2 cellular contexts compared by ENCODE assay signal in the genomic region with DNA sequence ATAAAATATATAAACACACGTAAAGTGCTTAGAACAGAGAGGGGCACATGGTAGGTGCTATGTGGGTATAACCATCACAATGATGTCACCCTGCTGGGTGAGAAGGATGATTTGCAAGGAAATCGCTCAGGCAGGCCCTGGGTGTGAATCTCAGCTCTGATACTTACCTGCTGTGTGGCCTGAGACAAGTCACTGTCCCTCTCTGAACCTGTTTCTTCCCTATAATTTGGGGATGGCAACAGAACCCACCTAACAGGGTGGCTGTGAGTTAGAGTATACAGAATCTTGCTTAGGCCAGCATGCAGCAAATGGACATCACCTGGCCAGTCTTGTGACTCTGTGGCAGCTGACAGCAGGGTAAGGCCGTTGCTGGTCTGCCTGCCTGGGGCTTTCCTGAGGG.
A peak's percentile ranks its signal among the peaks of the same experiment; 100 is the strongest.
TF ChIP-seq lines count a peak whose summit lies in the region.

No MANE protein-coding gene starts in this region.

TF ChIP-seq in HEK293, 187 proteins besides CTCF, POLR2A, EP300 and RAD21:
- TF ChIP-seq ZBTB17 (tag by site-specific recombination; IDR thresholded peaks at IDR 0.05): no peak
- peak; percentile 92 for TF ChIP-seq ZNF768 (tag by site-specific recombination; IDR thresholded peaks at IDR 0.05)

TF ChIP-seq in K562, 482 proteins besides CTCF, POLR2A, EP300 and RAD21:
- TF ChIP-seq POLR3G (IDR thresholded peaks at IDR 0.05; ENCODE audit: extremely low read depth, insufficient read length, insufficient replicate concordance) (no peak), PML (IDR thresholded peaks at IDR 0.05; ENCODE audit: low read length) (no peak), ZNF707 (CRISPR knock-in tag; conservative IDR thresholded peaks at IDR 0.05) (no peak), THRAP3 (IDR thresholded peaks at IDR 0.05; ENCODE audit: borderline replicate concordance) (no peak), BCOR (IDR thresholded peaks at IDR 0.05) (peak; percentile 78; the same call in 1 of the 2 replicates), ZNF551 (CRISPR knock-in tag; IDR thresholded peaks at IDR 0.05) (no peak), PHF8 (IDR thresholded peaks at IDR 0.05; ENCODE audit: borderline replicate concordance, low read length) (no peak), KDM1A (IDR thresholded peaks at IDR 0.05) (0 out of 4 replicates have a peak, but pooled peaks have one; percentile 30), ZNF165 (CRISPR knock-in tag; IDR thresholded peaks at IDR 0.05; ENCODE audit: borderline replicate concordance) (no peak), RBM25 (IDR thresholded peaks at IDR 0.05; ENCODE audit: low read depth, low read length, severe bottlenecking) (peak; percentile 90), SMAD3 (CRISPR knock-in tag; conservative IDR thresholded peaks at IDR 0.05) (no peak), ZFP36 (IDR thresholded peaks at IDR 0.05; ENCODE audit: low read depth, low read length, partially characterized antibody) (peak; percentile 66), ELF4 (CRISPR knock-in tag; IDR thresholded peaks at IDR 0.05) (no peak), SMARCA5 (IDR thresholded peaks at IDR 0.05) (peak; percentile 22; the same call in 1 of the 2 replicates), KLF6 (CRISPR knock-in tag; IDR thresholded peaks at IDR 0.05; ENCODE audit: borderline replicate concordance) (no peak), ZNF282 (CRISPR knock-in tag; IDR thresholded peaks at IDR 0.05) (no peak), KLF16 (IDR thresholded peaks at IDR 0.05) (no peak)
- TF ChIP-seq, protein P1, sequence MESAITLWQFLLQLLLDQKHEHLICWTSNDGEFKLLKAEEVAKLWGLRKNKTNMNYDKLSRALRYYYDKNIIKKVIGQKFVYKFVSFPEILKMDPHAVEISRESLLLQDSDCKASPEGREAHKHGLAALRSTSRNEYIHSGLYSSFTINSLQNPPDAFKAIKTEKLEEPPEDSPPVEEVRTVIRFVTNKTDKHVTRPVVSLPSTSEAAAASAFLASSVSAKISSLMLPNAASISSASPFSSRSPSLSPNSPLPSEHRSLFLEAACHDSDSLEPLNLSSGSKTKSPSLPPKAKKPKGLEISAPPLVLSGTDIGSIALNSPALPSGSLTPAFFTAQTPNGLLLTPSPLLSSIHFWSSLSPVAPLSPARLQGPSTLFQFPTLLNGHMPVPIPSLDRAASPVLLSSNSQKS (CRISPR knock-in tag; IDR thresholded peaks at IDR 0.05): no peak
